ENCODE assay signal across 8 cellular contexts in genomic region chr5:112923148-112923917, GRCh38. TPM values are rescaled to one million over a fixed set of nuclear protein-coding genes. Genes with fewer than 3 reads are reported as not detected.
A peak's percentile ranks its signal among the peaks of the same experiment; 100 is the strongest.
DNase-seq lines count a peak whose midpoint lies in the region; ATAC-seq and TF ChIP-seq lines count a peak whose summit lies in the region.

No MANE protein-coding gene starts in this region.

- peaks cover 12% of the 10 kb centered on the region for H3K79me2 ChIP-seq in neural progenitor cell (ENCODE audit: low read depth)

- H3K4me3 ChIP-seq in neural progenitor cell, result no peak overlapping the region

- no peaks in the 10 kb centered on the region for H3K9me3 ChIP-seq in neural progenitor cell (ENCODE audit: low read depth)

- H3K4me3 Mint-ChIP-seq in activated T-helper 2 cell treated with anti-CD3 and anti-CD28 coated beads, Interferon-gamma antibody, Interleukin-2, Interleukin-4, amounts not matched to agents 10 μg/mL and 5 μg/mL and 100 μg/mL, durations not matched to agents 14 hours and 24 hours and 36 hours (ENCODE audit: low read depth), result peak overlapping the region; percentile 93
- H3K4me3 Mint-ChIP-seq in neural progenitor cell, result peak overlapping the region; percentile 98

- peaks cover 16% of the 10 kb centered on the region for H3K27me3 ChIP-seq in neural progenitor cell

- no peak overlapping the region for H3K4me2 ChIP-seq in neural progenitor cell

- H3K4me1 ChIP-seq in neural progenitor cell, result peaks cover 9% of the 10 kb centered on the region

- no peak for DNase-seq in activated T-helper 2 cell treated with anti-CD3 and anti-CD28 coated beads, Interferon-gamma antibody, Interleukin-2, Interleukin-4, amounts not matched to agents 10 μg/mL and 5 μg/mL and 100 μg/mL, durations not matched to agents 14 hours and 24 hours and 36 hours (ENCODE audit: low spot score)
- DNase-seq in neural progenitor cell (ENCODE audit: low spot score) (no peak), NCI-H345 (lab: John Stamatoyannopoulos, UW) (no peak), glomerular visceral epithelial cell (ENCODE audit: extremely low spot score) (no peak)
- no peak for DNase-seq in stimulated activated naive CD4-positive, alpha-beta T cell treated with Interleukin-2 at 50 U/mL for 16 hours (lab: John Stamatoyannopoulos, UW)

- no peak overlapping the region for H2AFZ ChIP-seq in neural progenitor cell (replicated peaks)

- no peaks in the 10 kb centered on the region for H3K9me3 Mint-ChIP-seq in activated T-helper 2 cell treated with anti-CD3 and anti-CD28 coated beads, Interferon-gamma antibody, Interleukin-2, Interleukin-4, amounts not matched to agents 10 μg/mL and 5 μg/mL and 100 μg/mL, durations not matched to agents 14 hours and 24 hours and 36 hours
- no peaks in the 10 kb centered on the region for H3K9me3 Mint-ChIP-seq in neural progenitor cell

- H3K9ac ChIP-seq in neural progenitor cell, result no peak overlapping the region

- intact Hi-C loops in activated T-helper 2 cell treated with anti-CD3 and anti-CD28 coated beads, Interferon-gamma antibody, Interleukin-2, Interleukin-4, amounts not matched to agents 10 μg/mL and 5 μg/mL and 100 μg/mL, durations not matched to agents 14 hours and 24 hours and 36 hours (cut with micrococcal nuclease), result loop anchor here (2.0 to 5.0 kb wide), 5 partner anchors 45 to 1831 kb away; partner anchors contain the start of genes DCP2, SRP19 and WDR36

- H3F3A ChIP-seq in neural progenitor cell (ENCODE audit: low read depth), result peaks cover 19% of the 10 kb centered on the region

- peaks cover 54% of the 10 kb centered on the region for H3K4me1 Mint-ChIP-seq in activated T-helper 2 cell treated with anti-CD3 and anti-CD28 coated beads, Interferon-gamma antibody, Interleukin-2, Interleukin-4, amounts not matched to agents 10 μg/mL and 5 μg/mL and 100 μg/mL, durations not matched to agents 14 hours and 24 hours and 36 hours (ENCODE audit: low read depth)
- H3K4me1 Mint-ChIP-seq in neural progenitor cell, result peaks cover 18% of the 10 kb centered on the region

- H3K27ac Mint-ChIP-seq in activated T-helper 2 cell treated with anti-CD3 and anti-CD28 coated beads, Interferon-gamma antibody, Interleukin-2, Interleukin-4, amounts not matched to agents 10 μg/mL and 5 μg/mL and 100 μg/mL, durations not matched to agents 14 hours and 24 hours and 36 hours, result peak overlapping the region; percentile 87
- no peak overlapping the region for H3K27ac Mint-ChIP-seq in neural progenitor cell

- H4K20me1 ChIP-seq in neural progenitor cell (ENCODE audit: low read depth), result no peaks in the 10 kb centered on the region

- H3K27ac ChIP-seq in neural progenitor cell, result no peak overlapping the region

- TF ChIP-seq CTCF in GM12872 (IDR thresholded peaks at IDR 0.05; ENCODE audit: insufficient read depth, low read depth, low read length) (peak; percentile 33; the same call in 1 of the 3 replicates), neural progenitor cell (IDR thresholded peaks at IDR 0.05) (no peak)

- no peaks in the 10 kb centered on the region for H3K36me3 ChIP-seq in neural progenitor cell

- peak; percentile 40 for ATAC-seq in GM21423 (IDR thresholded peaks at IDR 0.05; ENCODE audit: unreplicated experiment)
- peak; percentile 52 for ATAC-seq in HG03575 (IDR thresholded peaks at IDR 0.05; ENCODE audit: extremely low read depth, insufficient number of reproducible peaks, low FRiP score, unreplicated experiment)

- H3K36me3 Mint-ChIP-seq in activated T-helper 2 cell treated with anti-CD3 and anti-CD28 coated beads, Interferon-gamma antibody, Interleukin-2, Interleukin-4, amounts not matched to agents 10 μg/mL and 5 μg/mL and 100 μg/mL, durations not matched to agents 14 hours and 24 hours and 36 hours (ENCODE audit: low read depth), result peaks cover 31% of the 10 kb centered on the region
- H3K36me3 Mint-ChIP-seq in neural progenitor cell, result peaks cover 8% of the 10 kb centered on the region

- H3K27me3 Mint-ChIP-seq in activated T-helper 2 cell treated with anti-CD3 and anti-CD28 coated beads, Interferon-gamma antibody, Interleukin-2, Interleukin-4, amounts not matched to agents 10 μg/mL and 5 μg/mL and 100 μg/mL, durations not matched to agents 14 hours and 24 hours and 36 hours (ENCODE audit: low read depth), result no peaks in the 10 kb centered on the region
- H3K27me3 Mint-ChIP-seq in neural progenitor cell (ENCODE audit: insufficient read depth, low read depth), result peaks cover 14% of the 10 kb centered on the region

RNA-seq across cellular contexts. Expression of gene REEP5, which starts 1.3 kb away (rescaled TPM):
- total RNA-seq in activated T-helper 2 cell treated with anti-CD3 and anti-CD28 coated beads, Interferon-gamma antibody, Interleukin-2, Interleukin-4, amounts not matched to agents 10 μg/mL and 5 μg/mL and 100 μg/mL, durations not matched to agents 14 hours and 24 hours and 36 hours, result 83.4 and 85.6 TPM in 2 replicates
- 14.3 and 17.1 TPM in 2 replicates for total RNA-seq in neural progenitor cell (ENCODE audit: low replicate concordance)

RNA-seq across cellular contexts. Expression of gene DCP2, which starts 53.3 kb away (rescaled TPM):
- 81.6 and 84.1 TPM in 2 replicates for total RNA-seq in activated T-helper 2 cell treated with anti-CD3 and anti-CD28 coated beads, Interferon-gamma antibody, Interleukin-2, Interleukin-4, amounts not matched to agents 10 μg/mL and 5 μg/mL and 100 μg/mL, durations not matched to agents 14 hours and 24 hours and 36 hours
- total RNA-seq in neural progenitor cell (ENCODE audit: low replicate concordance), result 123 and 174 TPM in 2 replicates
